Comparison of ENCODE assay signal across 1 cellular context in genomic region chr2:70045932-70046331, GRCh38.
A peak's percentile ranks its signal among the peaks of the same experiment; 100 is the strongest.
TF ChIP-seq lines count a peak whose summit lies in the region.

No MANE protein-coding gene starts in this region.

TF ChIP-seq in HepG2, 621 proteins besides CTCF, POLR2A, EP300 and RAD21:
- no peak for TF ChIP-seq MATR3 (CRISPR knock-in tag; IDR thresholded peaks at IDR 0.05)
- TF ChIP-seq CBX5 (CRISPR knock-in tag; IDR thresholded peaks at IDR 0.05; ENCODE audit: borderline replicate concordance): no peak
- no peak for TF ChIP-seq GLI4 (CRISPR knock-in tag; IDR thresholded peaks at IDR 0.05; ENCODE audit: borderline replicate concordance)
- 0 out of 2 replicates have a peak, but pooled peaks have one; percentile 33 for TF ChIP-seq POLR2AphosphoS5 (IDR thresholded peaks at IDR 0.05; ENCODE audit: low read depth, low read length)
- TF ChIP-seq, protein P1, sequence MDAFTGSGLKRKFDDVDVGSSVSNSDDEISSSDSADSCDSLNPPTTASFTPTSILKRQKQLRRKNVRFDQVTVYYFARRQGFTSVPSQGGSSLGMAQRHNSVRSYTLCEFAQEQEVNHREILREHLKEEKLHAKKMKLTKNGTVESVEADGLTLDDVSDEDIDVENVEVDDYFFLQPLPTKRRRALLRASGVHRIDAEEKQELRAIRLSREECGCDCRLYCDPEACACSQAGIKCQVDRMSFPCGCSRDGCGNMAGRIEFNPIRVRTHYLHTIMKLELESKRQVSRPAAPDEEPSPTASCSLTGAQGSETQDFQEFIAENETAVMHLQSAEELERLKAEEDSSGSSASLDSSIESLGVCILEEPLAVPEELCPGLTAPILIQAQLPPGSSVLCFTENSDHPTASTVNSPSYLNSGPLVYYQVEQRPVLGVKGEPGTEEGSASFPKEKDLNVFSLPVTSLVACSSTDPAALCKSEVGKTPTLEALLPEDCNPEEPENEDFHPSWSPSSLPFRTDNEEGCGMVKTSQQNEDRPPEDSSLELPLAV (CRISPR knock-in tag; conservative IDR thresholded peaks at IDR 0.05; ENCODE audit: low read depth): no peak
- TF ChIP-seq RFXANK (CRISPR knock-in tag; IDR thresholded peaks at IDR 0.05): no peak
- no peak for TF ChIP-seq ZNF260 (CRISPR knock-in tag; IDR thresholded peaks at IDR 0.05; ENCODE audit: borderline replicate concordance, low read depth)
- TF ChIP-seq, protein P2, sequence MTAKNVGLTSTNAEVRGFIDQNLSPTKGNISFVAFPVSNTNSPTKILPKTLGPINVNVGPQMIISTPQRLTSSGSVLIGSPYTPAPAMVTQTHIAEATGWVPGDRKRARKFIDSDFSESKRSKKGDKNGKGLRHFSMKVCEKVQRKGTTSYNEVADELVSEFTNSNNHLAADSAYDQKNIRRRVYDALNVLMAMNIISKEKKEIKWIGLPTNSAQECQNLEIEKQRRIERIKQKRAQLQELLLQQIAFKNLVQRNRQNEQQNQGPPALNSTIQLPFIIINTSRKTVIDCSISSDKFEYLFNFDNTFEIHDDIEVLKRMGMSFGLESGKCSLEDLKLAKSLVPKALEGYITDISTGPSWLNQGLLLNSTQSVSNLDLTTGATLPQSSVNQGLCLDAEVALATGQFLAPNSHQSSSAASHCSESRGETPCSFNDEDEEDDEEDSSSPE (CRISPR knock-in tag; IDR thresholded peaks at IDR 0.05): no peak
- no peak for TF ChIP-seq ZNF644 (CRISPR knock-in tag; IDR thresholded peaks at IDR 0.05; ENCODE audit: low read depth)
